In genomic region chr15:55197362-55197705, GRCh38 we compare ENCODE assay signal across 8 cellular contexts. TPM values are rescaled to one million over a fixed set of nuclear protein-coding genes. Genes with fewer than 3 reads are reported as not detected.
A peak's percentile ranks its signal among the peaks of the same experiment; 100 is the strongest.
DNase-seq lines count a peak whose midpoint lies in the region; ATAC-seq and TF ChIP-seq lines count a peak whose summit lies in the region.

No MANE protein-coding gene starts in this region.

- TF ChIP-seq POLR2A in ovary (IDR thresholded peaks at IDR 0.05), result no peak

- intact Hi-C loops in activated CD8-positive, alpha-beta T cell treated with anti-CD3 and anti-CD28 coated beads for 36 hours (cut with micrococcal nuclease), result loop anchor here (1.0 to 10.0 kb wide), 2 partner anchors 93 to 207 kb away; partner anchors contain the start of genes CCPG1 and PIERCE2
- intact Hi-C loops in ovary (cut with DNase I), result no loop called here

- DNase-seq in activated CD8-positive, alpha-beta T cell treated with anti-CD3 and anti-CD28 coated beads for 36 hours, result no peak
- DNase-seq in activated CD8-positive, alpha-beta T cell treated with anti-CD3 and anti-CD28 coated beads, Interleukin-2, amount 10 ng/mL, durations not matched to agents 7 days and 5 days, result no peak
- DNase-seq in cerebellum (ENCODE audit: low spot score), result peak; percentile 3
- DNase-seq in ovary, result no peak
- DNase-seq in NCI-H2171 treated with DMSO at 0.1 percent for 48 hours (lab: John Stamatoyannopoulos, UW), result no peak
- no peak for DNase-seq in HEK293T (ENCODE audit: extremely low spot score)
- DNase-seq in SHP77 (lab: John Stamatoyannopoulos, UW), result no peak

- POLR2A ChIA-PET in activated CD8-positive, alpha-beta T cell treated with anti-CD3 and anti-CD28 coated beads for 36 hours (lab: Charles Lee), result interaction anchor here (0.5 to 1.8 kb wide), 15 partner anchors 10 to 1268 kb away, joined by 3 to 9 read pairs (median 4); partner anchors contain the start of genes CCPG1, MNS1, PIERCE2 and PIGB
- POLR2A ChIA-PET in activated CD8-positive, alpha-beta T cell treated with anti-CD3 and anti-CD28 coated beads, Interleukin-2, amount 10 ng/mL, durations not matched to agents 7 days and 5 days (lab: Charles Lee), result interaction anchor here (0.6 to 2.4 kb wide), 9 partner anchors 11 to 1919 kb away, joined by 3 to 17 read pairs (median 7); partner anchors contain the start of genes CCPG1, PIERCE2, PIGB and PIGBOS1
- POLR2A ChIA-PET in HEK293T (lab: Yijun Ruan, JAX), result interaction anchor here (0.6 to 2.8 kb wide), 9 partner anchors 8 to 211 kb away, joined by 3 to 8 read pairs (median 4); partner anchors contain the start of genes CCPG1 and PIERCE2

- peak overlapping the region; percentile 90 for H3K4me3 ChIP-seq in ovary

- CTCF ChIA-PET in activated CD8-positive, alpha-beta T cell treated with anti-CD3 and anti-CD28 coated beads for 36 hours (lab: Charles Lee), result interaction anchor here (0.7 to 2.1 kb wide), 13 partner anchors 11 to 242 kb away, joined by 3 to 7 read pairs (median 4); partner anchors contain the start of genes CCPG1, PIERCE2, PIGB and PIGBOS1
- CTCF ChIA-PET in activated CD8-positive, alpha-beta T cell treated with anti-CD3 and anti-CD28 coated beads, Interleukin-2, amount 10 ng/mL, durations not matched to agents 7 days and 5 days (lab: Charles Lee), result interaction anchor here (0.7 to 2.2 kb wide), 15 partner anchors 10 to 238 kb away, joined by 3 to 12 read pairs (median 4); partner anchors contain the start of genes CCPG1 and PIERCE2
- CTCF ChIA-PET in HEK293T (lab: Yijun Ruan, JAX), result no interaction called here

- H3K27me3 Mint-ChIP-seq in activated CD8-positive, alpha-beta T cell treated with anti-CD3 and anti-CD28 coated beads for 36 hours, result no peaks in the 10 kb centered on the region
- H3K27me3 Mint-ChIP-seq in activated CD8-positive, alpha-beta T cell treated with anti-CD3 and anti-CD28 coated beads, Interleukin-2, amount 10 ng/mL, durations not matched to agents 7 days and 5 days (ENCODE audit: low read depth), result no peaks in the 10 kb centered on the region

- no peaks in the 10 kb centered on the region for H3K36me3 ChIP-seq in ovary

- peak; percentile 1 for ATAC-seq in activated CD8-positive, alpha-beta T cell treated with anti-CD3 and anti-CD28 coated beads for 36 hours
- ATAC-seq in activated CD8-positive, alpha-beta T cell treated with anti-CD3 and anti-CD28 coated beads, Interleukin-2, amount 10 ng/mL, durations not matched to agents 7 days and 5 days, result no peak
- ATAC-seq in HG03342 (IDR thresholded peaks at IDR 0.05; ENCODE audit: unreplicated experiment), result peak; percentile 18

- H3K27ac Mint-ChIP-seq in activated CD8-positive, alpha-beta T cell treated with anti-CD3 and anti-CD28 coated beads for 36 hours, result no peak overlapping the region
- no peak overlapping the region for H3K27ac Mint-ChIP-seq in activated CD8-positive, alpha-beta T cell treated with anti-CD3 and anti-CD28 coated beads, Interleukin-2, amount 10 ng/mL, durations not matched to agents 7 days and 5 days

- H3K4me1 Mint-ChIP-seq in activated CD8-positive, alpha-beta T cell treated with anti-CD3 and anti-CD28 coated beads for 36 hours (ENCODE audit: low read depth), result peaks cover 14% of the 10 kb centered on the region
- H3K4me1 Mint-ChIP-seq in activated CD8-positive, alpha-beta T cell treated with anti-CD3 and anti-CD28 coated beads, Interleukin-2, amount 10 ng/mL, durations not matched to agents 7 days and 5 days (ENCODE audit: low read depth), result peaks cover 11% of the 10 kb centered on the region

- no peaks in the 10 kb centered on the region for H3K9me3 ChIP-seq in ovary

- peaks cover 26% of the 10 kb centered on the region for H3K36me3 Mint-ChIP-seq in activated CD8-positive, alpha-beta T cell treated with anti-CD3 and anti-CD28 coated beads for 36 hours (ENCODE audit: low read depth)
- H3K36me3 Mint-ChIP-seq in activated CD8-positive, alpha-beta T cell treated with anti-CD3 and anti-CD28 coated beads, Interleukin-2, amount 10 ng/mL, durations not matched to agents 7 days and 5 days (ENCODE audit: low read depth), result peaks cover 30% of the 10 kb centered on the region

- H3K27me3 ChIP-seq in ovary, result no peaks in the 10 kb centered on the region

- no peak overlapping the region for H3K4me3 Mint-ChIP-seq in activated CD8-positive, alpha-beta T cell treated with anti-CD3 and anti-CD28 coated beads for 36 hours
- no peak overlapping the region for H3K4me3 Mint-ChIP-seq in activated CD8-positive, alpha-beta T cell treated with anti-CD3 and anti-CD28 coated beads, Interleukin-2, amount 10 ng/mL, durations not matched to agents 7 days and 5 days

- no peak for TF ChIP-seq EP300 in ovary (IDR thresholded peaks at IDR 0.05)

- peak overlapping the region; percentile 66 to 84 for H3K27ac ChIP-seq in ovary

- H3K9me3 Mint-ChIP-seq in activated CD8-positive, alpha-beta T cell treated with anti-CD3 and anti-CD28 coated beads for 36 hours, result peaks cover 7% of the 10 kb centered on the region
- peaks cover 10% of the 10 kb centered on the region for H3K9me3 Mint-ChIP-seq in activated CD8-positive, alpha-beta T cell treated with anti-CD3 and anti-CD28 coated beads, Interleukin-2, amount 10 ng/mL, durations not matched to agents 7 days and 5 days (ENCODE audit: insufficient read depth)

- TF ChIP-seq CTCF in activated CD8-positive, alpha-beta T cell treated with anti-CD3 and anti-CD28 coated beads for 36 hours (IDR thresholded peaks at IDR 0.05), result no peak
- TF ChIP-seq CTCF in ovary (IDR thresholded peaks at IDR 0.05), result no peak

- WGBS in ovary, 3 donors, result 0 to 1% (median 1%) methylated on average over 10 of the region's 10 CpGs

- peaks cover 5% of the 10 kb centered on the region for H3K4me1 ChIP-seq in ovary (ENCODE audit: insufficient read depth)

TF ChIP-seq in HEK293T, 16 proteins besides CTCF, POLR2A, EP300 and RAD21:
- TF ChIP-seq SUZ12 (IDR thresholded peaks at IDR 0.05), result no peak

RNA-seq across cellular contexts. Expression of gene RSL24D1, which starts 0.6 kb away (rescaled TPM):
- total RNA-seq in activated CD8-positive, alpha-beta T cell treated with anti-CD3 and anti-CD28 coated beads for 36 hours, result 100 to 1,000 TPM; 183 to 194 TPM
- 10 to 100 TPM; 79.6 to 85.2 TPM for total RNA-seq in activated CD8-positive, alpha-beta T cell treated with anti-CD3 and anti-CD28 coated beads, Interleukin-2, amount 10 ng/mL, durations not matched to agents 7 days and 5 days
- total RNA-seq in cerebellum (54.8 TPM), ovary (100 to 1,000 TPM; 103 to 190 (median 117) TPM)
- polyA plus RNA-seq in ovary, result 100 to 1,000 TPM in 1 of 2 donors, 10 to 100 TPM in 1; 86.7 to 135 TPM
